8 cellular contexts compared by ENCODE assay signal in genomic region chr11:66465371-66466224, GRCh38. TPM values are rescaled to one million over a fixed set of nuclear protein-coding genes. Genes with fewer than 3 reads are reported as not detected.
DNase-seq lines count a peak whose midpoint lies in the region; ATAC-seq and TF ChIP-seq lines count a peak whose summit lies in the region.

No MANE protein-coding gene starts in this region.

- H3K4me1 Mint-ChIP-seq in chondrocyte (ENCODE audit: low read depth), result peaks cover 14% of the 10 kb centered on the region
- H3K4me1 Mint-ChIP-seq in natural killer cell, result peaks cover 13 to 21% of the 10 kb centered on the region in 2 donors

- no peaks in the 10 kb centered on the region; the same call in 1 of the 2 replicates for H3K27me3 ChIP-seq in BJ (ENCODE audit: control insufficient read depth, insufficient read depth, low read length)

- peaks cover 4% of the 10 kb centered on the region for H3K36me3 Mint-ChIP-seq in chondrocyte (ENCODE audit: low read depth)
- H3K36me3 Mint-ChIP-seq in natural killer cell, result no peaks in the 10 kb centered on the region

- CTCF ChIA-PET in BJ (lab: Yijun Ruan, JAX), result interaction anchor here (1.0 to 2.8 kb wide), 4 partner anchors 13 to 79 kb away, joined by 3 to 18 read pairs (median 3); partner anchors contain the start of gene DPP3

- no peak for DNase-seq in BJ (ENCODE audit: low read depth)
- peak; percentile 20 for DNase-seq in M059J (ENCODE audit: low read depth)
- no peak for DNase-seq in chondrocyte (ENCODE audit: low spot score)
- no peak for DNase-seq in natural killer cell
- DNase-seq in SHP77 (lab: John Stamatoyannopoulos, UW), result no peak
- DNase-seq in GDM1 (lab: John Stamatoyannopoulos, UW), result no peak
- DNase-seq in LoVo (ENCODE audit: low spot score), result no peak

- H3K36me3 ChIP-seq in BJ (ENCODE audit: control insufficient read depth, insufficient read depth, low read length), result peaks cover 2% of the 10 kb centered on the region; the same call in 1 of the 2 replicates

- H3K4me3 ChIP-seq in BJ (ENCODE audit: low read depth, low read length), result peak overlapping the region; percentile 72

- ATAC-seq in natural killer cell (no peak), GM18858 (IDR thresholded peaks at IDR 0.05; ENCODE audit: unreplicated experiment) (no peak)

- H3K9me3 Mint-ChIP-seq in chondrocyte (ENCODE audit: low read depth) (no peaks in the 10 kb centered on the region), natural killer cell (no peaks in the 10 kb centered on the region)

- H3K27ac Mint-ChIP-seq in chondrocyte (ENCODE audit: unreplicated experiment), result no peak overlapping the region
- H3K27ac Mint-ChIP-seq in natural killer cell, result peak overlapping the region; percentile 72 to 93

- H3K27me3 Mint-ChIP-seq in chondrocyte (ENCODE audit: low read depth), result no peaks in the 10 kb centered on the region
- no peaks in the 10 kb centered on the region for H3K27me3 Mint-ChIP-seq in natural killer cell (ENCODE audit: low read depth in 2 of 2)

- TF ChIP-seq CTCF in BJ (IDR thresholded peaks at IDR 0.05; ENCODE audit: insufficient read depth, low read depth, low read length) (no peak), chondrocyte (IDR thresholded peaks at IDR 0.05) (no peak), natural killer cell (IDR thresholded peaks at IDR 0.05) (no peak)

- POLR2A ChIA-PET in BJ (lab: Charles Lee), result no interaction called here

- peak overlapping the region; percentile 81 for H3K4me3 Mint-ChIP-seq in chondrocyte (ENCODE audit: unreplicated experiment)
- peak overlapping the region; percentile 87 for H3K4me3 Mint-ChIP-seq in natural killer cell

- intact Hi-C loops in natural killer cell (cut with micrococcal nuclease), result loop anchor here (2.0 kb wide), 1 partner anchor 15 kb away; the partner anchor contains the start of gene DPP3

RNA-seq across cellular contexts. Expression of gene PELI3, which starts 1.1 kb away (rescaled TPM):
- polyA plus RNA-seq in BJ (2011; rRNA removed), result 4.9 and 8.0 TPM in 2 replicates
- 15.5 TPM in 2 replicates for polyA minus RNA-seq in BJ (2011; rRNA and poly(A)+ RNA removed)
- total RNA-seq in M059J (2014; rRNA removed; shearing (Covaris generic)), result 8.7 and 11.9 TPM in 2 replicates
- total RNA-seq in chondrocyte, result 9.1 to 10.5 TPM (median 10.0 TPM) in 3 replicates
- total RNA-seq in natural killer cell, result 1 to 10 TPM; 5.3 to 6.3 (median 5.6) TPM

RNA-seq across cellular contexts. Expression of gene DPP3, which starts 14.6 kb away (rescaled TPM):
- 49.5 and 85.2 TPM in 2 replicates for polyA plus RNA-seq in BJ (2011; rRNA removed)
- 41.9 and 55.1 TPM in 2 replicates for polyA minus RNA-seq in BJ (2011; rRNA and poly(A)+ RNA removed)
- total RNA-seq in M059J (2014; rRNA removed; shearing (Covaris generic)), result 60.3 and 106 TPM in 2 replicates
- total RNA-seq in chondrocyte (43.2 to 54.7 TPM (median 44.4 TPM) in 3 replicates), natural killer cell (10 to 100 TPM; 37.4 to 42.9 (median 38.6) TPM)

RNA-seq across cellular contexts. Expression of gene MRPL11, which starts 26.9 kb away (rescaled TPM):
- polyA plus RNA-seq in BJ (2011; rRNA removed), result 52.7 and 54.5 TPM in 2 replicates
- polyA minus RNA-seq in BJ (2011; rRNA and poly(A)+ RNA removed), result 11.8 and 17.9 TPM in 2 replicates
- total RNA-seq in M059J (2014; rRNA removed; shearing (Covaris generic)), result 57.9 and 80.2 TPM in 2 replicates
- 30.9 to 45.6 TPM (median 35.9 TPM) in 3 replicates for total RNA-seq in chondrocyte
- 10 to 100 TPM; 20.7 to 24.2 (median 23.9) TPM for total RNA-seq in natural killer cell

RNA-seq across cellular contexts. Expression of gene NPAS4, which starts 44.8 kb away (rescaled TPM):
- polyA plus RNA-seq in BJ (2011; rRNA removed), result 0.43 and 0.72 TPM in 2 replicates
- 0.19 and 1.2 TPM in 2 replicates for polyA minus RNA-seq in BJ (2011; rRNA and poly(A)+ RNA removed)
- not detected in 2 replicates for total RNA-seq in M059J (2014; rRNA removed; shearing (Covaris generic))
- total RNA-seq in chondrocyte, result 0.60 to 1.7 TPM (median 1.2 TPM) in 3 replicates
- not detected for total RNA-seq in natural killer cell

RNA-seq across cellular contexts. Expression of gene BBS1, which starts 44.8 kb away (rescaled TPM):
- polyA plus RNA-seq in BJ (2011; rRNA removed), result 24.0 and 31.1 TPM in 2 replicates
- 23.6 and 31.0 TPM in 2 replicates for polyA minus RNA-seq in BJ (2011; rRNA and poly(A)+ RNA removed)
- 24.6 and 34.3 TPM in 2 replicates for total RNA-seq in M059J (2014; rRNA removed; shearing (Covaris generic))
- 18.1 to 40.6 TPM (median 20.6 TPM) in 3 replicates for total RNA-seq in chondrocyte
- 10 to 100 TPM; 12.5 to 22.5 (median 18.1) TPM for total RNA-seq in natural killer cell
